ENCODE assay signal across 8 cellular contexts in the genomic region with DNA sequence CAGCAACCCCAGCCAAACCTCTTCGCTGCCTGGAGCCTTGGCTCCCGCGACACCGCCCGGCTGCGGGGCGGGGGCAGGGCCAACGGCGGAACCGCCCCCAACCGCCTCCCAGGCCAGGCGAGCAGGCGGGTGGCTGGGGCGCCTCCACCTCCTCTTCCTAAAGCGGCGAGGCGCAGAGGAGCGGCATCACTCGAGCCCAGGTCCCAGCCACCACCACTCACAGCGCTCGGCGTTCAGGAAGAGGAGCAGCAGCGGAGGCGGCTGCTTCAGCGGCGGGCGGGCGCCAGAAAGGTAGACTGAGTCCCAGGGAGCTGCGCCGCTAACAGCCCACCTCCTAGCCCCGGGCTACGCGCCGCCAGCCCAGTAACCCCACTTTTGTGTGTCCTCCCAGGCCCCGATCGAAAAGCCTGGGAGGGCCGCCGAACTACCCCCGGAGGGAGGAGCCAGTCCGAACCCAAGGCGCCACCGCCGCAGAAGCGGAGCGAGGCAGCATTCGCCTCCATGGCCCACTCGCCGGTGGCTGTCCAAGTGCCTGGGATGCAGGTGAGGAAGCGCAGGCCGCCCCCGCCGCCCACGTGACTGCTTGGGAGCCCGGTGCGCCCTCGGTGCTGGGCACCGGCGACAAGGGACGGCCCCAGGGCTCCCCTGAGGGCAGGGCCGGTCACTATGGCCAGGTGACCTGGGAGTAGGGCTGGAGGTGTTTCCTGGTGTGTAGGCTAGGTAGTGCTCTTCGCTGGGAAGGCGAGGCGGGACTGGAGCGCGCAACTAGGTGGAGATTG. TPM values are rescaled to one million over a fixed set of nuclear protein-coding genes. Genes with fewer than 3 reads are reported as not detected.
DNase-seq lines count a peak whose midpoint lies in the region; ATAC-seq, FAIRE-seq and TF ChIP-seq lines count a peak whose summit lies in the region.

A gene (plus strand): TSS at position 186 of the 779 bp plus-strand sequence. CDS start 316 bp downstream, at position 502.

- peak within 1 kb of the TSS; percentile 99 for H3K4me2 ChIP-seq in H9 (ENCODE audit: insufficient read depth, insufficient read length, low read length)

- H3K79me1 ChIP-seq in H9 (ENCODE audit: insufficient read depth, low read depth, low read length, poor library complexity, severe bottlenecking), result no peaks in the 10 kb centered on the region

- H2AFZ ChIP-seq in H9 (ENCODE audit: low read length), result peak within 1 kb of the TSS; percentile 9

- H2AK5ac ChIP-seq in H9 (ENCODE audit: insufficient read length, low read length), result no peak within 1 kb of the TSS

- H3K27me3 ChIP-seq in H9 (ENCODE audit: insufficient read depth, low read length), result 0 out of 2 replicates have a peak, but pooled peaks cover 3% of the 10 kb centered on the region
- peaks cover 8% of the 10 kb centered on the region for H3K27me3 ChIP-seq in adipocyte (replicated peaks; ENCODE audit: control insufficient read depth, insufficient read depth, low read length)

- H3K4ac ChIP-seq in H9 (ENCODE audit: low read depth, low read length), result no peak within 1 kb of the TSS

- H3K23me2 ChIP-seq in H9 (ENCODE audit: insufficient read length, low read depth, low read length, poor library complexity, severe bottlenecking), result peaks cover 19% of the 10 kb centered on the region

- no peak within 1 kb of the TSS for H3K56ac ChIP-seq in H9 (ENCODE audit: insufficient read length, low read depth, low read length)

- DNase-seq in GM10266 (ENCODE audit: extremely low spot score), result peak; percentile 62
- DNase-seq in H9, result peak; percentile 82
- DNase-seq in M059J (ENCODE audit: low read depth), result peak; percentile 80
- peak; percentile 78 for DNase-seq in SW480 (ENCODE audit: low spot score)
- DNase-seq in adipocyte (ENCODE audit: low read depth), result peak; percentile 79
- peak; percentile 80 for DNase-seq in left ventricle myocardium superior
- peak; percentile 75 for DNase-seq in retina
- DNase-seq in D721Med (ENCODE audit: insufficient read length, low spot score), result no peak

- no peak within 1 kb of the TSS for H4K8ac ChIP-seq in H9 (replicated peaks; ENCODE audit: insufficient read length, low read depth, low read length)

- H3K9me3 ChIP-seq in H9 (ENCODE audit: control insufficient read depth, low read depth, low read length) (no peaks in the 10 kb centered on the region), adipocyte (ENCODE audit: control insufficient read depth, low read length) (no peaks in the 10 kb centered on the region)

- no peak within 1 kb of the TSS for H4K91ac ChIP-seq in H9 (ENCODE audit: insufficient read length, low read depth, low read length)

- H2BK20ac ChIP-seq in H9 (ENCODE audit: low read depth, low read length, poor library complexity, severe bottlenecking), result no peak within 1 kb of the TSS

- peak within 1 kb of the TSS; percentile 81 for H3K4me3 ChIP-seq in adipocyte (ENCODE audit: low read length)

- peak; percentile 99 for ATAC-seq in left ventricle myocardium superior

- peak within 1 kb of the TSS; percentile 97 to 99 (median 99) for H3K27ac Mint-ChIP-seq in H9

- H3K27me3 Mint-ChIP-seq in H9 (ENCODE audit: low read depth), result peaks cover 14% of the 10 kb centered on the region

- H3K4me1 ChIP-seq in H9 (ENCODE audit: insufficient read depth, low read length) (peaks cover 2% of the 10 kb centered on the region; the same call in 1 of the 2 replicates), adipocyte (ENCODE audit: control insufficient read depth, insufficient read depth, low read length) (no peaks in the 10 kb centered on the region)

- H3K9ac ChIP-seq in H9 (ENCODE audit: extremely low read depth, insufficient read length, low read length) (peak within 1 kb of the TSS; percentile 91), adipocyte (ENCODE audit: low read length) (peak within 1 kb of the TSS; percentile 64)

- peaks cover 44% of the 10 kb centered on the region in 2 experiments for H3K4me1 Mint-ChIP-seq in H9

- peak within 1 kb of the TSS; percentile 93 for H3K14ac ChIP-seq in H9 (ENCODE audit: insufficient read depth, low read length)

- H3K4me3 Mint-ChIP-seq in H9, result peak within 1 kb of the TSS; percentile 94 to 96

- peaks cover 23% of the 10 kb centered on the region; the same call in 1 of the 2 replicates for H3K79me2 ChIP-seq in H9 (ENCODE audit: insufficient read depth, low read length)

- no peak for FAIRE-seq in D721Med (lab: Jason Lieb, UNC)

- peak within 1 kb of the TSS; percentile 57 for H3K27ac ChIP-seq in H9 (ENCODE audit: insufficient read length, low read depth, low read length)

- no peak within 1 kb of the TSS for H3T11ph ChIP-seq in H9 (ENCODE audit: low read length)

- H2BK5ac ChIP-seq in H9 (ENCODE audit: insufficient read length, low read length), result no peak within 1 kb of the TSS

- peak within 1 kb of the TSS; percentile 88 for H3K23ac ChIP-seq in H9 (ENCODE audit: insufficient read length, low read depth, low read length)

- no peaks in the 10 kb centered on the region; a peak in 1 of 5 replicates for H3K9me3 Mint-ChIP-seq in H9

- TF ChIP-seq CTCF in GM10266 (IDR thresholded peaks at IDR 0.05; ENCODE audit: control insufficient read depth, insufficient read depth, low read depth, missing control alignments) (no peak), H9 (conservative IDR thresholded peaks at IDR 0.05) (no peak), D721Med (IDR thresholded peaks at IDR 0.05; ENCODE audit: insufficient read depth, missing control alignments) (no peak)

- no peaks in the 10 kb centered on the region for H4K20me1 ChIP-seq in H9 (ENCODE audit: control insufficient read depth, insufficient read depth, insufficient read length)

- H3K36me3 ChIP-seq in adipocyte (ENCODE audit: control insufficient read depth, insufficient read depth, low read length, severe bottlenecking), result no peaks in the 10 kb centered on the region

- no peak within 1 kb of the TSS for H4K5ac ChIP-seq in H9 (ENCODE audit: insufficient read length, low read depth, low read length)

- peaks cover 0 to 4% (median 1%) of the 10 kb centered on the region in 3 experiments; a peak in 3 of 7 replicates for H3K36me3 Mint-ChIP-seq in H9 (ENCODE audit: insufficient read depth in 1 of 3, low read depth in 3 of 3)

- H2BK12ac ChIP-seq in H9 (ENCODE audit: insufficient read length, low read depth, low read length), result no peak within 1 kb of the TSS

- peak within 1 kb of the TSS; percentile 91 for H3K18ac ChIP-seq in H9 (ENCODE audit: insufficient read length, low read depth, low read length)

- intact Hi-C loops in left ventricle myocardium superior (cut with micrococcal nuclease), result no loop called here

- H2BK15ac ChIP-seq in H9 (ENCODE audit: low read depth, low read length), result peak within 1 kb of the TSS; percentile 13; the same call in 1 of the 2 replicates

- H2BK120ac ChIP-seq in H9 (ENCODE audit: low read depth, low read length, poor library complexity, severe bottlenecking), result no peak within 1 kb of the TSS

- no CpG with 5 or more reads among the region's 65 CpGs for WGBS in H9 (ENCODE audit: extremely low coverage, insufficient read length, low lambda C conversion rate)

RNA-seq across cellular contexts. Expression of the gene that starts here (rescaled TPM):
- total RNA-seq in H9 (2021) (95.8 and 99.2 TPM in 2 replicates), left ventricle myocardium superior (1.9 TPM)
- 21.3 and 25.0 TPM in 2 replicates for total RNA-seq in M059J (2014; rRNA removed; shearing (Covaris generic))
